ENCODE assay signal across 8 cellular contexts in genomic region chr2:26983746-26984145, GRCh38.
"Had no signal": no experiment of that assay in that cellular context is flagged by ENCODE, and none has a peak within 500 bp of the region (broad histone marks: within the 10 kb centered on the region; RNA-seq: fewer than 3 reads in every experiment).

No MANE protein-coding gene starts in this region.

- FAIRE-seq: H1, H54, HTR-8/SVneo, K562 had no signal

- DNase-seq: H9, HCEC 1CT, IMR-90 had no signal

- ATAC-seq: GM23338, K562 had no signal

- H3K4me3 ChIP-seq: GM23338, K562 had no signal
